In the genomic region with DNA sequence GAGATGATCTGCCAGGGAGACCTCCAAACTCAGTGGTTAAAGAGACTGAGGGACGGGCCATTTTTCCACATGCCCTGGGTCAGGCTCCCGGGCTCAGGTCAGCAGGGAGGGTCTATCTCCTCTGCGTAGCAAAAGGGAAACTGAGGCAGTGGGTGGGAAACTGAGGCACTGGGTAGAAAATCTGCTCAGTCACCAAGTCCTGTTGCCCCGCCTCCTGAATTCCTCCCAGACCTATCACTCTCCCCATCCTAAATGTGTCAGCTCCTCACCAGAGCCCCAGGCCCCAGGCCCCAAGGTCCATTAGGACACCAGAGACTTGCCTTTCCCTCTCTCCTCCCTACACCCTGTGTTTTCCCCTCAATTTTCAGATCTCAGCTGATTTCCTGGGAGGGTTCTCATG, we compare ENCODE assay signal across 12 cellular contexts. TPM values are rescaled to one million over a fixed set of nuclear protein-coding genes. Genes with fewer than 3 reads are reported as not detected.
DNase-seq lines count a peak whose midpoint lies in the region; ATAC-seq and TF ChIP-seq lines count a peak whose summit lies in the region.
"Had no signal": no experiment of that assay in that cellular context is flagged by ENCODE, and none has a peak within 500 bp of the region (broad histone marks: within the 10 kb centered on the region; RNA-seq: fewer than 3 reads in every experiment).

No MANE protein-coding gene starts in this region.

- no peaks in the 10 kb centered on the region; the same call in 1 of the 2 replicates for H3K79me2 ChIP-seq in H9 (ENCODE audit: insufficient read depth, low read length)

- no peak overlapping the region for H3K23ac ChIP-seq in H9 (ENCODE audit: insufficient read length, low read depth, low read length)

- H3K9ac ChIP-seq in H9 (ENCODE audit: extremely low read depth, insufficient read length, low read length) = no peak overlapping the region

- peak overlapping the region; percentile 89 for H3K27ac Mint-ChIP-seq in T-helper 17 cell
- peak overlapping the region; percentile 21 for H3K27ac Mint-ChIP-seq in stimulated activated naive B cell treated with anti-CD40 and anti-IgM and Interleukin-4, amounts not matched to agents 10 μg/mL and 1 μg/mL and 100 μg/mL, for 72 hours
- H3K27ac Mint-ChIP-seq in H9 = no peak overlapping the region
- H3K27ac Mint-ChIP-seq: mesothelial cell of epicardium had no signal

- no peak overlapping the region for H3T11ph ChIP-seq in H9 (ENCODE audit: low read length)

- H4K20me1 ChIP-seq in H9 (ENCODE audit: control insufficient read depth, insufficient read depth, insufficient read length) = no peaks in the 10 kb centered on the region

- no peak overlapping the region for H2AK5ac ChIP-seq in H9 (ENCODE audit: insufficient read length, low read length)

- H3K23me2 ChIP-seq in H9 (ENCODE audit: insufficient read length, low read depth, low read length, poor library complexity, severe bottlenecking) = peaks cover 11% of the 10 kb centered on the region

- H3K27me3 ChIP-seq in H9 (ENCODE audit: insufficient read depth, low read length) = no peaks in the 10 kb centered on the region

- H3K27me3 Mint-ChIP-seq in T-helper 17 cell (no peaks in the 10 kb centered on the region), H9 (ENCODE audit: low read depth) (no peaks in the 10 kb centered on the region)
- no peaks in the 10 kb centered on the region for H3K27me3 Mint-ChIP-seq in stimulated activated naive B cell treated with anti-CD40 and anti-IgM and Interleukin-4, amounts not matched to agents 10 μg/mL and 1 μg/mL and 100 μg/mL, for 72 hours

- no peak overlapping the region for H2BK12ac ChIP-seq in H9 (ENCODE audit: insufficient read length, low read depth, low read length)

- no peak overlapping the region for H3K14ac ChIP-seq in H9 (ENCODE audit: insufficient read depth, low read length)

- peak; percentile 2 for DNase-seq in activated CD4-positive, alpha-beta T cell treated with anti-CD3 and anti-CD28 coated beads for 48 hours
- DNase-seq in activated CD4-positive, alpha-beta T cell treated with anti-CD3 and anti-CD28 coated beads for 4 hours = no peak
- DNase-seq in T-helper 17 cell = peak in 1 of 3 donors; percentile 2
- DNase-seq in epidermal melanocyte (ENCODE audit: insufficient read length, low spot score) = peak; percentile 11
- no peak for DNase-seq in stimulated activated naive B cell treated with anti-CD40 and anti-IgM and Interleukin-4, amounts not matched to agents 10 μg/mL and 1 μg/mL and 100 μg/mL, for 72 hours
- DNase-seq in H9 = no peak
- DNase-seq: activated CD4-positive, CD25-positive, alpha-beta regulatory T cell; NCI-H2081 had no signal

- no peak overlapping the region for H3K27ac ChIP-seq in H9 (ENCODE audit: insufficient read length, low read depth, low read length)
- H3K27ac ChIP-seq: A549 had no signal

- H2BK15ac ChIP-seq in H9 (ENCODE audit: low read depth, low read length) = no peak overlapping the region

- H3K79me1 ChIP-seq in H9 (ENCODE audit: insufficient read depth, low read depth, low read length, poor library complexity, severe bottlenecking) = no peaks in the 10 kb centered on the region

- TF ChIP-seq CTCF in H9 (conservative IDR thresholded peaks at IDR 0.05) = no peak

- H3K4me1 ChIP-seq in H9 (ENCODE audit: insufficient read depth, low read length) = no peaks in the 10 kb centered on the region

- ATAC-seq in T-helper 17 cell (no peak), HG02938 (IDR thresholded peaks at IDR 0.05; ENCODE audit: unreplicated experiment) (no peak), GM21723 (IDR thresholded peaks at IDR 0.05; ENCODE audit: unreplicated experiment) (no peak)
- ATAC-seq in stimulated activated naive B cell treated with anti-CD40 and anti-IgM and Interleukin-4, amounts not matched to agents 10 μg/mL and 1 μg/mL and 100 μg/mL, for 72 hours (replicated peaks) = no peak
- ATAC-seq: A549 had no signal

- H2BK20ac ChIP-seq in H9 (ENCODE audit: low read depth, low read length, poor library complexity, severe bottlenecking) = no peak overlapping the region

- H3K9me3 Mint-ChIP-seq in stimulated activated naive B cell treated with anti-CD40 and anti-IgM and Interleukin-4, amounts not matched to agents 10 μg/mL and 1 μg/mL and 100 μg/mL, for 72 hours = no peaks in the 10 kb centered on the region
- H3K9me3 Mint-ChIP-seq in H9 = no peaks in the 10 kb centered on the region
- H3K9me3 Mint-ChIP-seq: mesothelial cell of epicardium had no signal

- no peak overlapping the region for H3K4me2 ChIP-seq in H9 (ENCODE audit: insufficient read depth, insufficient read length, low read length)
- H3K4me2 ChIP-seq: A549 had no signal

- H3K56ac ChIP-seq in H9 (ENCODE audit: insufficient read length, low read depth, low read length) = no peak overlapping the region

- H3K4ac ChIP-seq in H9 (ENCODE audit: low read depth, low read length) = no peak overlapping the region

- no peak overlapping the region for H4K5ac ChIP-seq in H9 (ENCODE audit: insufficient read length, low read depth, low read length)

- no peak overlapping the region for H2BK5ac ChIP-seq in H9 (ENCODE audit: insufficient read length, low read length)

- peaks cover 2% of the 10 kb centered on the region for H3K36me3 Mint-ChIP-seq in T-helper 17 cell (ENCODE audit: low read depth)
- peaks cover 17 to 42% of the 10 kb centered on the region in 2 donors for H3K36me3 Mint-ChIP-seq in stimulated activated naive B cell treated with anti-CD40 and anti-IgM and Interleukin-4, amounts not matched to agents 10 μg/mL and 1 μg/mL and 100 μg/mL, for 72 hours
- peaks cover 23 to 35% (median 23%) of the 10 kb centered on the region in 3 experiments for H3K36me3 Mint-ChIP-seq in H9 (ENCODE audit: insufficient read depth in 1 of 3, low read depth in 3 of 3)

- H3K18ac ChIP-seq in H9 (ENCODE audit: insufficient read length, low read depth, low read length) = no peak overlapping the region

- H2BK120ac ChIP-seq in H9 (ENCODE audit: low read depth, low read length, poor library complexity, severe bottlenecking) = no peak overlapping the region

- no CpG with 5 or more reads among the region's 4 CpGs for WGBS in H9 (ENCODE audit: extremely low coverage, insufficient read length, low lambda C conversion rate)

- no peak overlapping the region for H4K91ac ChIP-seq in H9 (ENCODE audit: insufficient read length, low read depth, low read length)

- H3K4me3 Mint-ChIP-seq in T-helper 17 cell (no peak overlapping the region), H9 (no peak overlapping the region)
- no peak overlapping the region for H3K4me3 Mint-ChIP-seq in stimulated activated naive B cell treated with anti-CD40 and anti-IgM and Interleukin-4, amounts not matched to agents 10 μg/mL and 1 μg/mL and 100 μg/mL, for 72 hours
- H3K4me3 Mint-ChIP-seq: mesothelial cell of epicardium had no signal

- H4K8ac ChIP-seq in H9 (replicated peaks; ENCODE audit: insufficient read length, low read depth, low read length) = no peak overlapping the region

- H2AFZ ChIP-seq in H9 (ENCODE audit: low read length) = no peak overlapping the region

- H3K4me1 Mint-ChIP-seq in T-helper 17 cell = peaks cover 27% of the 10 kb centered on the region
- peaks cover 28 to 49% of the 10 kb centered on the region in 2 donors for H3K4me1 Mint-ChIP-seq in stimulated activated naive B cell treated with anti-CD40 and anti-IgM and Interleukin-4, amounts not matched to agents 10 μg/mL and 1 μg/mL and 100 μg/mL, for 72 hours
- peaks cover 22 to 30% of the 10 kb centered on the region in 2 experiments for H3K4me1 Mint-ChIP-seq in H9

- H3K9me3 ChIP-seq in T-helper 17 cell (ENCODE audit: control insufficient read depth, low read length, poor library complexity, severe bottlenecking) (no peaks in the 10 kb centered on the region), H9 (ENCODE audit: control insufficient read depth, low read depth, low read length) (no peaks in the 10 kb centered on the region)
- H3K9me3 ChIP-seq: A549 had no signal

RNA-seq across cellular contexts. Expression of a gene that starts 2.4 kb away (rescaled TPM):
- total RNA-seq in T-helper 17 cell = 10 to 100 TPM; 21.1 to 27.4 TPM
- total RNA-seq in H9 (2021) = 68.1 and 72.1 TPM in 2 replicates

RNA-seq across cellular contexts. Expression of a gene that starts 15.4 kb away (rescaled TPM):
- total RNA-seq in T-helper 17 cell (10 to 100 TPM; 24.4 to 31.9 TPM), H9 (2021) (70.7 and 73.0 TPM in 2 replicates)

RNA-seq across cellular contexts. Expression of a gene that starts 15.5 kb away (rescaled TPM):
- 1,000 to 10,000 TPM; 3,190 to 3,198 TPM for total RNA-seq in T-helper 17 cell
- 1,885 and 1,988 TPM in 2 replicates for total RNA-seq in H9 (2021)

RNA-seq across cellular contexts. Expression of a gene that starts 37.3 kb away (rescaled TPM):
- total RNA-seq in T-helper 17 cell = 1 to 10 TPM; 2.6 to 2.9 TPM
- total RNA-seq in H9 (2021) = 5.3 and 7.7 TPM in 2 replicates

RNA-seq across cellular contexts. Expression of a gene that starts 58.2 kb away (rescaled TPM):
- total RNA-seq in T-helper 17 cell = not detected
- 1.9 and 2.5 TPM in 2 replicates for total RNA-seq in H9 (2021)

Comparison
In these comparisons a context has a peak if more than half of its experiments do, and no peak if none do; other contexts are left out.
1. DNase-seq: peak in activated CD4-positive, alpha-beta T cell treated with anti-CD3 and anti-CD28 coated beads for 48 hours (single experiment) and epidermal melanocyte (single experiment); none in activated CD4-positive, alpha-beta T cell treated with anti-CD3 and anti-CD28 coated beads for 4 hours (0 of 2), stimulated activated naive B cell treated with anti-CD40 and anti-IgM and Interleukin-4, amounts not matched to agents 10 μg/mL and 1 μg/mL and 100 μg/mL, for 72 hours (single experiment) and H9 (single experiment).
2. H3K27ac Mint-ChIP-seq: peak in T-helper 17 cell (single experiment) and stimulated activated naive B cell treated with anti-CD40 and anti-IgM and Interleukin-4, amounts not matched to agents 10 μg/mL and 1 μg/mL and 100 μg/mL, for 72 hours (single experiment); none in H9 (0 of 3).